9 cellular contexts compared by ENCODE assay signal in genomic region chr3:152100491-152101086, GRCh38.
DNase-seq lines count a peak whose midpoint lies in the region; ATAC-seq and TF ChIP-seq lines count a peak whose summit lies in the region.
"Had no signal": no experiment of that assay in that cellular context is flagged by ENCODE, and none has a peak within 500 bp of the region (broad histone marks: within the 10 kb centered on the region; RNA-seq: fewer than 3 reads in every experiment).

No MANE protein-coding gene starts in this region.

- no peak overlapping the region for H3K4me3 ChIP-seq in GM06990 (replicated peaks; ENCODE audit: low read depth, low read length)
- H3K4me3 ChIP-seq: neural progenitor cell had no signal

- TF ChIP-seq CTCF in GM06990 (IDR thresholded peaks at IDR 0.05; ENCODE audit: insufficient read depth, low read length, poor library complexity, severe bottlenecking): no peak
- TF ChIP-seq CTCF in activated CD8-positive, alpha-beta T cell treated with anti-CD3 and anti-CD28 coated beads for 36 hours (IDR thresholded peaks at IDR 0.05): no peak

- intact Hi-C loops in activated CD8-positive, alpha-beta T cell treated with anti-CD3 and anti-CD28 coated beads for 36 hours (cut with micrococcal nuclease): no loop called here
- intact Hi-C loops in head of caudate nucleus (cut with DNase I) (no loop called here), sciatic nerve (cut with DNase I) (no loop called here)

- no peaks in the 10 kb centered on the region for H3K27me3 ChIP-seq in GM06990 (replicated peaks; ENCODE audit: control insufficient read depth, insufficient read depth, low read length)
- H3K27me3 ChIP-seq: neural progenitor cell had no signal

- no peaks in the 10 kb centered on the region for H3K36me3 ChIP-seq in GM06990 (ENCODE audit: control insufficient read depth, insufficient read depth, low read length)
- H3K36me3 ChIP-seq: neural progenitor cell had no signal

- H3K27me3 Mint-ChIP-seq in activated CD8-positive, alpha-beta T cell treated with anti-CD3 and anti-CD28 coated beads for 36 hours: peaks cover 6% of the 10 kb centered on the region
- H3K27me3 Mint-ChIP-seq in activated CD4-positive, alpha-beta memory T cell treated with anti-CD3 and anti-CD28 coated beads, Interleukin-2, amount 10 ng/mL, durations not matched to agents 7 days and 5 days: peaks cover 10% of the 10 kb centered on the region

- H3K27ac Mint-ChIP-seq in activated CD8-positive, alpha-beta T cell treated with anti-CD3 and anti-CD28 coated beads for 36 hours: no peak overlapping the region
- no peak overlapping the region for H3K27ac Mint-ChIP-seq in activated CD4-positive, alpha-beta memory T cell treated with anti-CD3 and anti-CD28 coated beads, Interleukin-2, amount 10 ng/mL, durations not matched to agents 7 days and 5 days
- H3K27ac Mint-ChIP-seq: neural progenitor cell had no signal

- H3K9me3 Mint-ChIP-seq in activated CD8-positive, alpha-beta T cell treated with anti-CD3 and anti-CD28 coated beads for 36 hours: no peaks in the 10 kb centered on the region
- no peaks in the 10 kb centered on the region for H3K9me3 Mint-ChIP-seq in activated CD4-positive, alpha-beta memory T cell treated with anti-CD3 and anti-CD28 coated beads, Interleukin-2, amount 10 ng/mL, durations not matched to agents 7 days and 5 days
- H3K9me3 Mint-ChIP-seq: neural progenitor cell had no signal

- peaks cover 7% of the 10 kb centered on the region for H3K4me1 Mint-ChIP-seq in activated CD8-positive, alpha-beta T cell treated with anti-CD3 and anti-CD28 coated beads for 36 hours (ENCODE audit: low read depth)
- H3K4me1 Mint-ChIP-seq in activated CD4-positive, alpha-beta memory T cell treated with anti-CD3 and anti-CD28 coated beads, Interleukin-2, amount 10 ng/mL, durations not matched to agents 7 days and 5 days: peaks cover 7% of the 10 kb centered on the region
- H3K4me1 Mint-ChIP-seq: neural progenitor cell had no signal

- no peaks in the 10 kb centered on the region for H3K36me3 Mint-ChIP-seq in activated CD8-positive, alpha-beta T cell treated with anti-CD3 and anti-CD28 coated beads for 36 hours (ENCODE audit: low read depth)
- no peaks in the 10 kb centered on the region for H3K36me3 Mint-ChIP-seq in activated CD4-positive, alpha-beta memory T cell treated with anti-CD3 and anti-CD28 coated beads, Interleukin-2, amount 10 ng/mL, durations not matched to agents 7 days and 5 days (ENCODE audit: low read depth)
- H3K36me3 Mint-ChIP-seq: neural progenitor cell had no signal

- DNase-seq in GM06990 (ENCODE audit: extremely low read depth, insufficient read length) (peak; percentile 46), NCI-H524 treated with DMSO at 0.1 percent for 48 hours (lab: John Stamatoyannopoulos, UW) (no peak), head of caudate nucleus (no peak), sciatic nerve (ENCODE audit: low spot score) (no peak)
- peak; percentile 26 for DNase-seq in activated CD8-positive, alpha-beta T cell treated with anti-CD3 and anti-CD28 coated beads for 36 hours
- DNase-seq in activated CD4-positive, alpha-beta memory T cell treated with anti-CD3 and anti-CD28 coated beads, Interleukin-2, amount 10 ng/mL, durations not matched to agents 7 days and 5 days: no peak

- ATAC-seq in GM21360 (IDR thresholded peaks at IDR 0.05; ENCODE audit: unreplicated experiment) (peak; percentile 90), HG03175 (IDR thresholded peaks at IDR 0.05; ENCODE audit: unreplicated experiment) (peak; percentile 100), sciatic nerve (no peak)
- ATAC-seq in activated CD8-positive, alpha-beta T cell treated with anti-CD3 and anti-CD28 coated beads for 36 hours: peak; percentile 74

- POLR2A ChIA-PET in activated CD8-positive, alpha-beta T cell treated with anti-CD3 and anti-CD28 coated beads for 36 hours (lab: Charles Lee): no interaction called here
- POLR2A ChIA-PET in activated CD4-positive, alpha-beta memory T cell treated with anti-CD3 and anti-CD28 coated beads, Interleukin-2, amount 10 ng/mL, durations not matched to agents 7 days and 5 days (lab: Charles Lee): no interaction called here

- no peak overlapping the region for H3K4me3 Mint-ChIP-seq in activated CD8-positive, alpha-beta T cell treated with anti-CD3 and anti-CD28 coated beads for 36 hours
- no peak overlapping the region for H3K4me3 Mint-ChIP-seq in activated CD4-positive, alpha-beta memory T cell treated with anti-CD3 and anti-CD28 coated beads, Interleukin-2, amount 10 ng/mL, durations not matched to agents 7 days and 5 days
- H3K4me3 Mint-ChIP-seq: neural progenitor cell had no signal

- CTCF ChIA-PET in activated CD8-positive, alpha-beta T cell treated with anti-CD3 and anti-CD28 coated beads for 36 hours (lab: Charles Lee): interaction anchor here (1.3 to 1.5 kb wide), 2 partner anchors 23 to 29 kb away, joined by 4 read pairs; no protein-coding TSS in a partner anchor
- CTCF ChIA-PET in activated CD4-positive, alpha-beta memory T cell treated with anti-CD3 and anti-CD28 coated beads, Interleukin-2, amount 10 ng/mL, durations not matched to agents 7 days and 5 days (lab: Charles Lee): interaction anchor here (1.6 kb wide), 1 partner anchor 9 kb away, joined by 6 read pairs; no protein-coding TSS in a partner anchor

Comparison
In these comparisons a context has a peak if more than half of its experiments do, and no peak if none do; other contexts are left out.
1. DNase-seq: peak in GM06990 (single experiment) and activated CD8-positive, alpha-beta T cell treated with anti-CD3 and anti-CD28 coated beads for 36 hours (single experiment); none in NCI-H524 treated with DMSO at 0.1 percent for 48 hours (single experiment), activated CD4-positive, alpha-beta memory T cell treated with anti-CD3 and anti-CD28 coated beads, Interleukin-2, amount 10 ng/mL, durations not matched to agents 7 days and 5 days (single experiment), head of caudate nucleus (0 of 42) and sciatic nerve (single experiment).